In genomic region chr3:50269977-50270413, GRCh38 we compare ENCODE assay signal across 11 cellular contexts. TPM values are rescaled to one million over a fixed set of nuclear protein-coding genes. Genes with fewer than 3 reads are reported as not detected.
DNase-seq lines count a peak whose midpoint lies in the region; ATAC-seq and TF ChIP-seq lines count a peak whose summit lies in the region.
"Had no signal": no experiment of that assay in that cellular context is flagged by ENCODE, and none has a peak within 500 bp of the region (broad histone marks: within the 10 kb centered on the region; RNA-seq: fewer than 3 reads in every experiment).

No MANE protein-coding gene starts in this region.

- H3K9me3 ChIP-seq in muscle layer of colon (ENCODE audit: low read length), result no peaks in the 10 kb centered on the region
- H3K9me3 ChIP-seq: neutrophil had no signal

- peaks cover 51% of the 10 kb centered on the region for H3K4me1 ChIP-seq in muscle layer of colon (ENCODE audit: insufficient read depth, low read length)

- no peak for TF ChIP-seq CTCF in AG10803 (conservative IDR thresholded peaks at IDR 0.05; ENCODE audit: low read length)

- peaks cover 0 to 6% of the 10 kb centered on the region in 2 donors for H3K27me3 ChIP-seq in muscle layer of colon (ENCODE audit: control insufficient read depth in 1 of 2, insufficient read depth in 2 of 2, low read length in 2 of 2)

- no peak overlapping the region for H3K9ac ChIP-seq in muscle layer of colon (ENCODE audit: low read length)

- peaks cover 7% of the 10 kb centered on the region for H3K36me3 ChIP-seq in muscle layer of colon (ENCODE audit: insufficient read depth, low read length)
- H3K36me3 ChIP-seq: neutrophil had no signal

- H3K4me3 Mint-ChIP-seq in naive thymus-derived CD8-positive, alpha-beta T cell, result no peak overlapping the region
- H3K4me3 Mint-ChIP-seq: activated T-cell treated with anti-CD3 and anti-CD28 coated beads, Interleukin-2, amount 50 U/mL, for 4 hours; CD8-positive, alpha-beta T cell; stimulated activated naive B cell treated with anti-CD40 and anti-IgM and Interleukin-4, amounts not matched to agents 10 μg/mL and 1 μg/mL and 100 μg/mL, for 72 hours had no signal

- no peak for ATAC-seq in naive thymus-derived CD8-positive, alpha-beta T cell
- ATAC-seq: activated T-cell treated with anti-CD3 and anti-CD28 coated beads, Interleukin-2, amount 50 U/mL, for 4 hours; CD8-positive, alpha-beta T cell; stimulated activated naive B cell treated with anti-CD40 and anti-IgM and Interleukin-4, amounts not matched to agents 10 μg/mL and 1 μg/mL and 100 μg/mL, for 72 hours had no signal

- no peaks in the 10 kb centered on the region for H3K36me3 Mint-ChIP-seq in naive thymus-derived CD8-positive, alpha-beta T cell
- H3K36me3 Mint-ChIP-seq: CD8-positive, alpha-beta T cell; stimulated activated naive B cell treated with anti-CD40 and anti-IgM and Interleukin-4, amounts not matched to agents 10 μg/mL and 1 μg/mL and 100 μg/mL, for 72 hours had no signal

- peak; percentile 47 for DNase-seq in AG10803 (ENCODE audit: low read depth)
- DNase-seq in NCI-H1436 (lab: John Stamatoyannopoulos, UW), result no peak
- no peak for DNase-seq in stimulated activated CD4-positive, alpha-beta T cell treated with anti-CD3 and anti-CD28 coated beads, Interleukin-1b, Interleukin-23, amount 100 ng/mL, for 48 hours
- DNase-seq in naive thymus-derived CD8-positive, alpha-beta T cell, result no peak
- DNase-seq: activated T-cell treated with anti-CD3 and anti-CD28 coated beads, Interleukin-2, amount 50 U/mL, for 4 hours; CD8-positive, alpha-beta T cell; SHP77; stimulated activated naive B cell treated with anti-CD40 and anti-IgM and Interleukin-4, amounts not matched to agents 10 μg/mL and 1 μg/mL and 100 μg/mL, for 72 hours had no signal

- H3K4me3 ChIP-seq in AG10803 (ENCODE audit: low read length) (peak overlapping the region; percentile 53), muscle layer of colon (ENCODE audit: low read depth in 1 of 2, low read length in 2 of 2) (peak overlapping the region in 1 of 2 donors; percentile 79)

- peaks cover 9 to 18% (median 16%) of the 10 kb centered on the region in 4 donors for H3K4me1 Mint-ChIP-seq in naive thymus-derived CD8-positive, alpha-beta T cell

- H3K27me3 Mint-ChIP-seq in naive thymus-derived CD8-positive, alpha-beta T cell, result peaks cover 9 to 43% (median 23%) of the 10 kb centered on the region in 5 donors

- peak overlapping the region; percentile 100 for H3K27ac ChIP-seq in angular gyrus (ENCODE audit: low read depth, low read length)
- peak overlapping the region; percentile 77 for H3K27ac ChIP-seq in muscle layer of colon (ENCODE audit: low read depth, low read length)
- H3K27ac ChIP-seq: neutrophil had no signal

- no peak overlapping the region for H3K27ac Mint-ChIP-seq in naive thymus-derived CD8-positive, alpha-beta T cell
- H3K27ac Mint-ChIP-seq: CD8-positive, alpha-beta T cell; stimulated activated naive B cell treated with anti-CD40 and anti-IgM and Interleukin-4, amounts not matched to agents 10 μg/mL and 1 μg/mL and 100 μg/mL, for 72 hours had no signal

- POLR2A ChIA-PET in naive thymus-derived CD8-positive, alpha-beta T cell (lab: Charles Lee), result no interaction called here

- no peaks in the 10 kb centered on the region for H3K9me3 Mint-ChIP-seq in naive thymus-derived CD8-positive, alpha-beta T cell
- H3K9me3 Mint-ChIP-seq: activated T-cell treated with anti-CD3 and anti-CD28 coated beads, Interleukin-2, amount 50 U/mL, for 4 hours; CD8-positive, alpha-beta T cell; stimulated activated naive B cell treated with anti-CD40 and anti-IgM and Interleukin-4, amounts not matched to agents 10 μg/mL and 1 μg/mL and 100 μg/mL, for 72 hours had no signal

RNA-seq across cellular contexts. Expression of gene SEMA3B, which starts 1.0 kb away (rescaled TPM):
- 1 to 10 TPM; 1.0 to 1.1 TPM for total RNA-seq in naive thymus-derived CD8-positive, alpha-beta T cell
- polyA plus RNA-seq in naive thymus-derived CD8-positive, alpha-beta T cell, result under 1 TPM in 1 of 3 donors, not detected in 2; 0.09 TPM

RNA-seq across cellular contexts. Expression of gene LSMEM2, which starts 8.9 kb away (rescaled TPM):
- not detected for total RNA-seq in naive thymus-derived CD8-positive, alpha-beta T cell
- under 1 TPM in 2 of 3 donors, not detected in 1; 0.15 to 0.21 TPM for polyA plus RNA-seq in naive thymus-derived CD8-positive, alpha-beta T cell
- total RNA-seq: CD8-positive, alpha-beta T cell had no signal

RNA-seq across cellular contexts. Expression of gene IFRD2, which starts 22.2 kb away (rescaled TPM):
- 10 to 100 TPM; 68.9 TPM for total RNA-seq in naive thymus-derived CD8-positive, alpha-beta T cell
- polyA plus RNA-seq in naive thymus-derived CD8-positive, alpha-beta T cell, result 10 to 100 TPM; 59.4 to 69.7 (median 60.7) TPM

RNA-seq across cellular contexts. Expression of gene HYAL3, which starts 29.2 kb away (rescaled TPM):
- 1 to 10 TPM; 3.2 to 4.7 TPM for total RNA-seq in naive thymus-derived CD8-positive, alpha-beta T cell
- 1 to 10 TPM; 2.5 to 3.8 (median 3.0) TPM for polyA plus RNA-seq in naive thymus-derived CD8-positive, alpha-beta T cell

RNA-seq across cellular contexts. Expression of gene NAA80, which starts 29.2 kb away (rescaled TPM):
- total RNA-seq in naive thymus-derived CD8-positive, alpha-beta T cell, result 10 to 100 TPM; 33.8 to 36.8 TPM
- 10 to 100 TPM; 10.8 to 18.7 (median 17.4) TPM for polyA plus RNA-seq in naive thymus-derived CD8-positive, alpha-beta T cell
